ENCODE assay signal across 12 cellular contexts in genomic region chr1:66535853-66536252, GRCh38. TPM values are rescaled to one million over a fixed set of nuclear protein-coding genes. Genes with fewer than 3 reads are reported as not detected.
DNase-seq lines count a peak whose midpoint lies in the region; ATAC-seq and TF ChIP-seq lines count a peak whose summit lies in the region.
"Had no signal": no experiment of that assay in that cellular context is flagged by ENCODE, and none has a peak within 500 bp of the region (broad histone marks: within the 10 kb centered on the region; RNA-seq: fewer than 3 reads in every experiment).

No MANE protein-coding gene starts in this region.

- peak overlapping the region; percentile 82 for H3K56ac ChIP-seq in IMR-90 (ENCODE audit: extremely low read depth, insufficient read depth, low read length)

- intact Hi-C loops in IMR-90 (cut with micrococcal nuclease): loop anchor here (2.0 kb wide), 1 partner anchor 27 kb away; no protein-coding TSS in a partner anchor
- intact Hi-C loops in posterior cingulate gyrus (cut with DNase I): no loop called here

- H3K9me3 ChIP-seq in IMR-90 (ENCODE audit: control insufficient read depth, insufficient read depth, low read length): no peaks in the 10 kb centered on the region
- H3K9me3 ChIP-seq: mucosa of descending colon, ovary had no signal

- peak overlapping the region; percentile 80 for H3K4me3 ChIP-seq in IMR-90 (ENCODE audit: insufficient read depth, low read depth, low read length)
- H3K4me3 ChIP-seq: mucosa of descending colon, ovary had no signal

- no peak overlapping the region for H2AK9ac ChIP-seq in IMR-90 (replicated peaks; ENCODE audit: low read depth, low read length, poor library complexity)

- ATAC-seq in IMR-90 (ENCODE audit: low read depth) (no peak), GM21825 (IDR thresholded peaks at IDR 0.05; ENCODE audit: unreplicated experiment) (no peak)
- ATAC-seq: mucosa of descending colon had no signal

- dilution Hi-C loops in IMR-90 (cut with HindIII; ENCODE audit: low sequenced_read_pairs, unreplicated experiment): no loop called here

- no peak for TF ChIP-seq POLR2A in IMR-90 (IDR thresholded peaks at IDR 0.05; ENCODE audit: low read depth, low read length)

- whole genome bisulfite sequencing in IMR-90 (ENCODE audit: extremely low coverage in 2 of 2, insufficient read length in 1 of 2), 2 experiments: no CpG with 5 or more reads among the region's 1 CpG

- H3K9me1 ChIP-seq in IMR-90 (ENCODE audit: insufficient read depth, low read length): peaks cover 6% of the 10 kb centered on the region

- H3K23ac ChIP-seq in IMR-90 (ENCODE audit: low read depth, low read length): peak overlapping the region; percentile 96

- H2BK5ac ChIP-seq in IMR-90 (ENCODE audit: low read depth, low read length, poor library complexity, severe bottlenecking): peak overlapping the region; percentile 95

- H4K91ac ChIP-seq in IMR-90 (ENCODE audit: insufficient read depth, low read depth, low read length): peak overlapping the region; percentile 45; the same call in 1 of the 2 replicates

- H2AFZ ChIP-seq in IMR-90 (replicated peaks; ENCODE audit: low read length, poor library complexity): no peak overlapping the region

- H3K14ac ChIP-seq in IMR-90 (replicated peaks; ENCODE audit: low read depth, low read length): peak overlapping the region; percentile 98

- peak overlapping the region; percentile 59 for H3K27ac ChIP-seq in IMR-90 (ENCODE audit: insufficient read depth, low read length)
- peak overlapping the region; percentile 7 for H3K27ac ChIP-seq in caudate nucleus (ENCODE audit: low read depth, low read length)
- peak overlapping the region; percentile 88 for H3K27ac ChIP-seq in temporal lobe (ENCODE audit: low read depth, low read length)
- H3K27ac ChIP-seq: ovary had no signal

- no TSS peak for BruUV-seq in IMR-90 (replicated peaks; lab: Mats Ljungman, UMichigan)

- H3K4me2 ChIP-seq in IMR-90 (ENCODE audit: low read depth, low read length): peak overlapping the region; percentile 80

- peak overlapping the region; percentile 58 for H2BK120ac ChIP-seq in IMR-90 (ENCODE audit: low read depth, low read length)

- peaks cover 5 to 40% of the 10 kb centered on the region in 2 experiments for H3K79me1 ChIP-seq in IMR-90 (ENCODE audit: low read depth in 1 of 2, low read length in 2 of 2)

- peak overlapping the region; percentile 47 to 60; a peak in 3 of 4 replicates for H4K8ac ChIP-seq in IMR-90 (ENCODE audit: low read depth in 2 of 2, low read length in 2 of 2)

- H4K20me1 ChIP-seq in IMR-90 (ENCODE audit: insufficient read depth, low read length): peaks cover 9% of the 10 kb centered on the region; the same call in 1 of the 2 replicates

- no peak for TF ChIP-seq CTCF in IMR-90 (conservative IDR thresholded peaks at IDR 0.05; ENCODE audit: low read depth, low read length)

- no peak for TF ChIP-seq RAD21 in IMR-90 (IDR thresholded peaks at IDR 0.05; ENCODE audit: low read length)

- POLR2A ChIA-PET in IMR-90 (lab: Charles Lee; ENCODE audit: unreplicated experiment): interaction anchor here (0.8 to 1.6 kb wide), 3 partner anchors 15 to 32 kb away, joined by 3 read pairs; no protein-coding TSS in a partner anchor

- in situ Hi-C loops in IMR-90 (cut with MboI; ENCODE audit: low sequenced_read_pairs): loop anchor here (25.0 kb wide), 1 partner anchor 401 kb away; no protein-coding TSS in a partner anchor

- no peaks in the 10 kb centered on the region for H3K27me3 ChIP-seq in IMR-90 (ENCODE audit: control insufficient read depth, insufficient read depth, low read length)
- H3K27me3 ChIP-seq: ovary had no signal

- CTCF ChIA-PET in IMR-90 (lab: Yijun Ruan, JAX): interaction anchor here (0.6 to 1.6 kb wide), 2 partner anchors 68 to 282 kb away, joined by 4 to 5 read pairs; no protein-coding TSS in a partner anchor

- peaks cover 15% of the 10 kb centered on the region for H3K4me1 ChIP-seq in IMR-90 (ENCODE audit: control insufficient read depth, insufficient read depth, low read length)

- H3K9ac ChIP-seq in IMR-90 (ENCODE audit: low read depth, low read length): peak overlapping the region; percentile 87

- DNase-seq in IMR-90 (no peak), caudate nucleus (lab: John Stamatoyannopoulos, UW) (no peak), inferior parietal cortex (ENCODE audit: extremely low spot score) (peak; percentile 58), posterior cingulate gyrus (no peak), KG1 (lab: John Stamatoyannopoulos, UW) (no peak)
- DNase-seq: activated gamma-delta T cell treated with Interleukin-2 at 50 U/mL for 16 hours; mucosa of descending colon; NCI-H2171; ovary; stimulated activated naive CD4-positive, alpha-beta T cell treated with Interleukin-2 at 50 U/mL for 16 hours had no signal

- 0 out of 3 replicates have a peak overlapping the region, but pooled peaks have one; percentile 30 for H2BK15ac ChIP-seq in IMR-90 (ENCODE audit: low read depth, low read length)

- peak overlapping the region; percentile 93; the same call in 1 of the 2 replicates for H3K18ac ChIP-seq in IMR-90 (ENCODE audit: low read depth, low read length)

- H2BK20ac ChIP-seq in IMR-90 (ENCODE audit: low read depth, low read length): peak overlapping the region; percentile 43; the same call in 1 of the 2 replicates

- H3K36me3 ChIP-seq in IMR-90 (ENCODE audit: control insufficient read depth, insufficient read depth, low read length): peaks cover 14% of the 10 kb centered on the region
- H3K36me3 ChIP-seq: ovary had no signal

- H2AK5ac ChIP-seq in IMR-90 (ENCODE audit: low read depth, low read length): peak overlapping the region; percentile 7; the same call in 1 of the 2 replicates

- H4K5ac ChIP-seq in IMR-90 (ENCODE audit: low read depth, low read length): peak overlapping the region; percentile 18; the same call in 1 of the 2 replicates

- H3K4ac ChIP-seq in IMR-90 (ENCODE audit: low read depth, low read length): peak overlapping the region; percentile 71; the same call in 1 of the 2 replicates

TF ChIP-seq in IMR-90, 13 proteins besides CTCF, POLR2A, EP300 and RAD21:
- TF ChIP-seq RFX5 (IDR thresholded peaks at IDR 0.05; ENCODE audit: low read depth, low read length): no peak
- TF ChIP-seq CHD1 (IDR thresholded peaks at IDR 0.05; ENCODE audit: low read depth, low read length): no peak; the same call in 1 of the 2 replicates
- no peak for TF ChIP-seq ELK1 (IDR thresholded peaks at IDR 0.05; ENCODE audit: borderline replicate concordance, low read depth, low read length)
- TF ChIP-seq MXI1 (IDR thresholded peaks at IDR 0.05; ENCODE audit: borderline replicate concordance, low read depth, low read length): no peak
- no peak for TF ChIP-seq USF2 (IDR thresholded peaks at IDR 0.05; ENCODE audit: low read depth, low read length)
- TF ChIP-seq CEBPB (IDR thresholded peaks at IDR 0.05; ENCODE audit: low read depth, low read length): no peak

RNA-seq across cellular contexts. Expression of gene SGIP1, which starts 1.9 kb away (rescaled TPM):
- total RNA-seq in IMR-90 (2012; rRNA removed) (27.1 and 43.6 TPM in 2 replicates), temporal lobe (78.2 TPM)
- 40.7 and 42.7 TPM in 2 replicates for polyA plus RNA-seq in IMR-90 (2012; rRNA removed)
- polyA plus RNA-seq in IMR-90 (2012; cell fraction: cytosol; rRNA removed): 8.9 and 10.9 TPM in 2 replicates
- 69.0 and 361 TPM in 2 replicates for polyA plus RNA-seq in IMR-90 (2012; cell fraction: nucleus; rRNA removed; ENCODE audit: low replicate concordance)

Comparison
In these comparisons a context has a peak if more than half of its experiments do, and no peak if none do; other contexts are left out.
1. H3K27ac ChIP-seq: peak in every context shown above with its lines; median percentile 88 in temporal lobe; 59 in IMR-90; 7 in caudate nucleus.